In the genomic region with DNA sequence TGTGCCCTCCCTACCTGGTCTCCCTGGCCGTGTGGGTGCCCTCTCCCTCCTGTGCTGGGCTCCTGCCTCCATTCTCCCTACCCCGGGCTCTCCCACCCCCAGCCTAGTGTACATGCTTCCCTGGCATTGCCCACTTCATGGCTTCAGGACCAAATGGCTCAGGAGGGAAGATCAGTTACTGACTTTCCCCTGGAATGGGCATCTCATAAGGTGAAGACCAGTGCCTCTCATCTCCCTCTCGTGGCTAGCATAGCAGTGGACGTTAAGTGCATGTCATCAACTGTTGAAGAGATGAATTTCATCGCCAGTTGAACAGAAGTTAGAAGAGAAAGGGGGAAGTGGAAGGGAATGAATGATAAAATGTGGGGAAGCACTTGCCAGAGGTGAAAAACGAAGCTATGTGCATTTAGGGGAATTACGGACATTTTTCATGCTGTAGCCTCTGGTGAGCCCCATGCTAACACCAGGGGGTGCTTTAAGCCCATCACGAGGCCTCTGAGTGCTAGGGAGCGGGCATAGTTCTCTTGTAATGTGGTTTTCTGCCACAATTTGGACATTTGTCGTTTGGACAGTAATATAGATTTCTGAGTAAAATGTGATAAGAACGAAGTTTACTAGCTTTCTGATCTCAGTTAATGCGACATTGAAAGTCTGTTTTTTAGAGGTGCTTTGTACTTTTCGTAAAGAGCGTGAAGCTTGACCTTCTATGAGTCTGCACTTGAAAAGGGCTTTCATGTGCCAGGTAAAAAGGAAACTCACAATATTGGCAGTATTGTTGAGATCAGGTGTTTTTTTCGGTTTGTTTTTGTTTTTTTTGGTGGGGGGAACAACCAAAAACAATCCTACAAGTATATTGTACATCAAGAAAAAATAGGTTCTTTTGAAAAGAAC, we compare ENCODE assay signal across 1 cellular context.
TF ChIP-seq lines count a peak whose summit lies in the region.

No MANE protein-coding gene starts in this region.

TF ChIP-seq in HepG2, 621 proteins besides CTCF, POLR2A, EP300 and RAD21 (continued from another document and continues in another):
- TF ChIP-seq, protein P1, sequence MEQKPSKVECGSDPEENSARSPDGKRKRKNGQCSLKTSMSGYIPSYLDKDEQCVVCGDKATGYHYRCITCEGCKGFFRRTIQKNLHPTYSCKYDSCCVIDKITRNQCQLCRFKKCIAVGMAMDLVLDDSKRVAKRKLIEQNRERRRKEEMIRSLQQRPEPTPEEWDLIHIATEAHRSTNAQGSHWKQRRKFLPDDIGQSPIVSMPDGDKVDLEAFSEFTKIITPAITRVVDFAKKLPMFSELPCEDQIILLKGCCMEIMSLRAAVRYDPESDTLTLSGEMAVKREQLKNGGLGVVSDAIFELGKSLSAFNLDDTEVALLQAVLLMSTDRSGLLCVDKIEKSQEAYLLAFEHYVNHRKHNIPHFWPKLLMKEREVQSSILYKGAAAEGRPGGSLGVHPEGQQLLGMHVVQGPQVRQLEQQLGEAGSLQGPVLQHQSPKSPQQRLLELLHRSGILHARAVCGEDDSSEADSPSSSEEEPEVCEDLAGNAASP (CRISPR knock-in tag; IDR thresholded peaks at IDR 0.05; ENCODE audit: borderline replicate concordance), result 0 out of 2 replicates have a peak, but pooled peaks have one; percentile 37
- TF ChIP-seq, protein P2, sequence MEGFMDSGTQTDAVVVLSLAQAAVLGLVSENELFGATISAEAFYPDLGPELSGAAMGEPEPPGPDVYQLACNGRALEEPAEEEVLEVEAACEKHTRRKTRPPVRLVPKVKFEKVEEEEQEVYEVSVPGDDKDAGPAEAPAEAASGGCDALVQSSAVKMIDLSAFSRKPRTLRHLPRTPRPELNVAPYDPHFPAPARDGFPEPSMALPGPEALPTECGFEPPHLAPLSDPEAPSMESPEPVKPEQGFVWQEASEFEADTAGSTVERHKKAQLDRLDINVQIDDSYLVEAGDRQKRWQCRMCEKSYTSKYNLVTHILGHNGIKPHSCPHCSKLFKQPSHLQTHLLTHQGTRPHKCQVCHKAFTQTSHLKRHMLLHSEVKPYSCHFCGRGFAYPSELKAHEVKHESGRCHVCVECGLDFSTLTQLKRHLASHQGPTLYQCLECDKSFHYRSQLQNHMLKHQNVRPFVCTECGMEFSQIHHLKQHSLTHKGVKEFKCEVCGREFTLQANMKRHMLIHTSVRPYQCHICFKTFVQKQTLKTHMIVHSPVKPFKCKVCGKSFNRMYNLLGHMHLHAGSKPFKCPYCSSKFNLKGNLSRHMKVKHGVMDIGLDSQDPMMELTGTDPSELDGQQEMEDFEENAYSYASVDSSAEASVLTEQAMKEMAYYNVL (CRISPR knock-in tag; IDR thresholded peaks at IDR 0.05; ENCODE audit: borderline replicate concordance), result no peak; the same call in 1 of the 2 replicates
- no peak for TF ChIP-seq ZNF720 (CRISPR knock-in tag; IDR thresholded peaks at IDR 0.05)
- no peak for TF ChIP-seq SMARCE1 (IDR thresholded peaks at IDR 0.05; ENCODE audit: borderline replicate concordance)
- no peak for TF ChIP-seq MBD4 (IDR thresholded peaks at IDR 0.05; ENCODE audit: borderline replicate concordance, low read length)
- TF ChIP-seq, protein P3, sequence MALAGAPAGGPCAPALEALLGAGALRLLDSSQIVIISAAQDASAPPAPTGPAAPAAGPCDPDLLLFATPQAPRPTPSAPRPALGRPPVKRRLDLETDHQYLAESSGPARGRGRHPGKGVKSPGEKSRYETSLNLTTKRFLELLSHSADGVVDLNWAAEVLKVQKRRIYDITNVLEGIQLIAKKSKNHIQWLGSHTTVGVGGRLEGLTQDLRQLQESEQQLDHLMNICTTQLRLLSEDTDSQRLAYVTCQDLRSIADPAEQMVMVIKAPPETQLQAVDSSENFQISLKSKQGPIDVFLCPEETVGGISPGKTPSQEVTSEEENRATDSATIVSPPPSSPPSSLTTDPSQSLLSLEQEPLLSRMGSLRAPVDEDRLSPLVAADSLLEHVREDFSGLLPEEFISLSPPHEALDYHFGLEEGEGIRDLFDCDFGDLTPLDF (CRISPR knock-in tag; IDR thresholded peaks at IDR 0.05), result no peak
- TF ChIP-seq, protein P4, sequence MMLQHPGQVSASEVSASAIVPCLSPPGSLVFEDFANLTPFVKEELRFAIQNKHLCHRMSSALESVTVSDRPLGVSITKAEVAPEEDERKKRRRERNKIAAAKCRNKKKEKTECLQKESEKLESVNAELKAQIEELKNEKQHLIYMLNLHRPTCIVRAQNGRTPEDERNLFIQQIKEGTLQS (CRISPR knock-in tag; IDR thresholded peaks at IDR 0.05), result no peak
- TF ChIP-seq XRCC5 (optimal IDR thresholded peaks at IDR 0.05; ENCODE audit: low read length), result peak; percentile 69
- TF ChIP-seq ZNF138 (CRISPR knock-in tag; IDR thresholded peaks at IDR 0.05; ENCODE audit: low read depth), result no peak
- TF ChIP-seq PHB2 (IDR thresholded peaks at IDR 0.05; ENCODE audit: partially characterized antibody), result no peak
- TF ChIP-seq ZNF33B (CRISPR knock-in tag; IDR thresholded peaks at IDR 0.05), result no peak
- TF ChIP-seq CEBPB (IDR thresholded peaks at IDR 0.05; ENCODE audit: borderline replicate concordance, low read depth, low read length), result no peak
- TF ChIP-seq, protein P5, sequence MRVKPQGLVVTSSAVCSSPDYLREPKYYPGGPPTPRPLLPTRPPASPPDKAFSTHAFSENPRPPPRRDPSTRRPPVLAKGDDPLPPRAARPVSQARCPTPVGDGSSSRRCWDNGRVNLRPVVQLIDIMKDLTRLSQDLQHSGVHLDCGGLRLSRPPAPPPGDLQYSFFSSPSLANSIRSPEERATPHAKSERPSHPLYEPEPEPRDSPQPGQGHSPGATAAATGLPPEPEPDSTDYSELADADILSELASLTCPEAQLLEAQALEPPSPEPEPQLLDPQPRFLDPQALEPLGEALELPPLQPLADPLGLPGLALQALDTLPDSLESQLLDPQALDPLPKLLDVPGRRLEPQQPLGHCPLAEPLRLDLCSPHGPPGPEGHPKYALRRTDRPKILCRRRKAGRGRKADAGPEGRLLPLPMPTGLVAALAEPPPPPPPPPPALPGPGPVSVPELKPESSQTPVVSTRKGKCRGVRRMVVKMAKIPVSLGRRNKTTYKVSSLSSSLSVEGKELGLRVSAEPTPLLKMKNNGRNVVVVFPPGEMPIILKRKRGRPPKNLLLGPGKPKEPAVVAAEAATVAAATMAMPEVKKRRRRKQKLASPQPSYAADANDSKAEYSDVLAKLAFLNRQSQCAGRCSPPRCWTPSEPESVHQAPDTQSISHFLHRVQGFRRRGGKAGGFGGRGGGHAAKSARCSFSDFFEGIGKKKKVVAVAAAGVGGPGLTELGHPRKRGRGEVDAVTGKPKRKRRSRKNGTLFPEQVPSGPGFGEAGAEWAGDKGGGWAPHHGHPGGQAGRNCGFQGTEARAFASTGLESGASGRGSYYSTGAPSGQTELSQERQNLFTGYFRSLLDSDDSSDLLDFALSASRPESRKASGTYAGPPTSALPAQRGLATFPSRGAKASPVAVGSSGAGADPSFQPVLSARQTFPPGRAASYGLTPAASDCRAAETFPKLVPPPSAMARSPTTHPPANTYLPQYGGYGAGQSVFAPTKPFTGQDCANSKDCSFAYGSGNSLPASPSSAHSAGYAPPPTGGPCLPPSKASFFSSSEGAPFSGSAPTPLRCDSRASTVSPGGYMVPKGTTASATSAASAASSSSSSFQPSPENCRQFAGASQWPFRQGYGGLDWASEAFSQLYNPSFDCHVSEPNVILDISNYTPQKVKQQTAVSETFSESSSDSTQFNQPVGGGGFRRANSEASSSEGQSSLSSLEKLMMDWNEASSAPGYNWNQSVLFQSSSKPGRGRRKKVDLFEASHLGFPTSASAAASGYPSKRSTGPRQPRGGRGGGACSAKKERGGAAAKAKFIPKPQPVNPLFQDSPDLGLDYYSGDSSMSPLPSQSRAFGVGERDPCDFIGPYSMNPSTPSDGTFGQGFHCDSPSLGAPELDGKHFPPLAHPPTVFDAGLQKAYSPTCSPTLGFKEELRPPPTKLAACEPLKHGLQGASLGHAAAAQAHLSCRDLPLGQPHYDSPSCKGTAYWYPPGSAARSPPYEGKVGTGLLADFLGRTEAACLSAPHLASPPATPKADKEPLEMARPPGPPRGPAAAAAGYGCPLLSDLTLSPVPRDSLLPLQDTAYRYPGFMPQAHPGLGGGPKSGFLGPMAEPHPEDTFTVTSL (CRISPR knock-in tag; IDR thresholded peaks at IDR 0.05; ENCODE audit: borderline replicate concordance), result no peak
- TF ChIP-seq RAD51 (IDR thresholded peaks at IDR 0.05; ENCODE audit: borderline replicate concordance), result no peak
- TF ChIP-seq, protein P6, sequence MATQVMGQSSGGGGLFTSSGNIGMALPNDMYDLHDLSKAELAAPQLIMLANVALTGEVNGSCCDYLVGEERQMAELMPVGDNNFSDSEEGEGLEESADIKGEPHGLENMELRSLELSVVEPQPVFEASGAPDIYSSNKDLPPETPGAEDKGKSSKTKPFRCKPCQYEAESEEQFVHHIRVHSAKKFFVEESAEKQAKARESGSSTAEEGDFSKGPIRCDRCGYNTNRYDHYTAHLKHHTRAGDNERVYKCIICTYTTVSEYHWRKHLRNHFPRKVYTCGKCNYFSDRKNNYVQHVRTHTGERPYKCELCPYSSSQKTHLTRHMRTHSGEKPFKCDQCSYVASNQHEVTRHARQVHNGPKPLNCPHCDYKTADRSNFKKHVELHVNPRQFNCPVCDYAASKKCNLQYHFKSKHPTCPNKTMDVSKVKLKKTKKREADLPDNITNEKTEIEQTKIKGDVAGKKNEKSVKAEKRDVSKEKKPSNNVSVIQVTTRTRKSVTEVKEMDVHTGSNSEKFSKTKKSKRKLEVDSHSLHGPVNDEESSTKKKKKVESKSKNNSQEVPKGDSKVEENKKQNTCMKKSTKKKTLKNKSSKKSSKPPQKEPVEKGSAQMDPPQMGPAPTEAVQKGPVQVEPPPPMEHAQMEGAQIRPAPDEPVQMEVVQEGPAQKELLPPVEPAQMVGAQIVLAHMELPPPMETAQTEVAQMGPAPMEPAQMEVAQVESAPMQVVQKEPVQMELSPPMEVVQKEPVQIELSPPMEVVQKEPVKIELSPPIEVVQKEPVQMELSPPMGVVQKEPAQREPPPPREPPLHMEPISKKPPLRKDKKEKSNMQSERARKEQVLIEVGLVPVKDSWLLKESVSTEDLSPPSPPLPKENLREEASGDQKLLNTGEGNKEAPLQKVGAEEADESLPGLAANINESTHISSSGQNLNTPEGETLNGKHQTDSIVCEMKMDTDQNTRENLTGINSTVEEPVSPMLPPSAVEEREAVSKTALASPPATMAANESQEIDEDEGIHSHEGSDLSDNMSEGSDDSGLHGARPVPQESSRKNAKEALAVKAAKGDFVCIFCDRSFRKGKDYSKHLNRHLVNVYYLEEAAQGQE (IDR thresholded peaks at IDR 0.05; ENCODE audit: borderline replicate concordance in 1 of 2, low read depth in 1 of 2, low read length in 2 of 2), result no peak
- TF ChIP-seq CHD4 (IDR thresholded peaks at IDR 0.05; ENCODE audit: borderline replicate concordance, low read length), result no peak
- TF ChIP-seq ETV6 (CRISPR knock-in tag; conservative IDR thresholded peaks at IDR 0.05), result no peak
- TF ChIP-seq, protein P7, sequence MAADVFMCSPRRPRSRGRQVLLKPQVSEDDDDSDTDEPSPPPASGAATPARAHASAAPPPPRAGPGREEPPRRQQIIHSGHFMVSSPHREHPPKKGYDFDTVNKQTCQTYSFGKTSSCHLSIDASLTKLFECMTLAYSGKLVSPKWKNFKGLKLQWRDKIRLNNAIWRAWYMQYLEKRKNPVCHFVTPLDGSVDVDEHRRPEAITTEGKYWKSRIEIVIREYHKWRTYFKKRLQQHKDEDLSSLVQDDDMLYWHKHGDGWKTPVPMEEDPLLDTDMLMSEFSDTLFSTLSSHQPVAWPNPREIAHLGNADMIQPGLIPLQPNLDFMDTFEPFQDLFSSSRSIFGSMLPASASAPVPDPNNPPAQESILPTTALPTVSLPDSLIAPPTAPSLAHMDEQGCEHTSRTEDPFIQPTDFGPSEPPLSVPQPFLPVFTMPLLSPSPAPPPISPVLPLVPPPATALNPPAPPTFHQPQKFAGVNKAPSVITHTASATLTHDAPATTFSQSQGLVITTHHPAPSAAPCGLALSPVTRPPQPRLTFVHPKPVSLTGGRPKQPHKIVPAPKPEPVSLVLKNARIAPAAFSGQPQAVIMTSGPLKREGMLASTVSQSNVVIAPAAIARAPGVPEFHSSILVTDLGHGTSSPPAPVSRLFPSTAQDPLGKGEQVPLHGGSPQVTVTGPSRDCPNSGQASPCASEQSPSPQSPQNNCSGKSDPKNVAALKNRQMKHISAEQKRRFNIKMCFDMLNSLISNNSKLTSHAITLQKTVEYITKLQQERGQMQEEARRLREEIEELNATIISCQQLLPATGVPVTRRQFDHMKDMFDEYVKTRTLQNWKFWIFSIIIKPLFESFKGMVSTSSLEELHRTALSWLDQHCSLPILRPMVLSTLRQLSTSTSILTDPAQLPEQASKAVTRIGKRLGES (CRISPR knock-in tag; IDR thresholded peaks at IDR 0.05; ENCODE audit: borderline replicate concordance), result no peak
- no peak for TF ChIP-seq MATR3 (CRISPR knock-in tag; IDR thresholded peaks at IDR 0.05)
- TF ChIP-seq ZSCAN25 (CRISPR knock-in tag; IDR thresholded peaks at IDR 0.05), result no peak
- TF ChIP-seq, protein P8, sequence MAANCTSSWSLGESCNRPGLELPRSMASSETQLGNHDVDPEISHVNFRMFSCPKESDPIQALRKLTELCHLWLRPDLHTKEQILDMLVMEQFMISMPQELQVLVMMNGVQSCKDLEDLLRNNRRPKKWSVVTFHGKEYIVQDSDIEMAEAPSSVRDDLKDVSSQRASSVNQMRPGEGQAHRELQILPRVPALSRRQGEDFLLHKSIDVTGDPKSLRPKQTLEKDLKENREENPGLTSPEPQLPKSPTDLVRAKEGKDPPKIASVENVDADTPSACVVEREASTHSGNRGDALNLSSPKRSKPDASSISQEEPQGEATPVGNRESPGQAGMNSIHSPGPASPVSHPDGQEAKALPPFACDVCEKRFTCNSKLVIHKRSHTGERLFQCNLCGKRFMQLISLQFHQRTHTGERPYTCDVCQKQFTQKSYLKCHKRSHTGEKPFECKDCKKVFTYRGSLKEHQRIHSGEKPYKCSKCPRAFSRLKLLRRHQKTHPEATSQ (CRISPR knock-in tag; IDR thresholded peaks at IDR 0.05; ENCODE audit: borderline replicate concordance), result no peak
- TF ChIP-seq GATAD2A (CRISPR knock-in tag; IDR thresholded peaks at IDR 0.05), result no peak; the same call in 1 of the 2 replicates
- no peak for TF ChIP-seq ZBTB8A (CRISPR knock-in tag; IDR thresholded peaks at IDR 0.05; ENCODE audit: borderline replicate concordance, low read depth)
- TF ChIP-seq ZNF501 (CRISPR knock-in tag; IDR thresholded peaks at IDR 0.05), result peak; percentile 73
- TF ChIP-seq ZNF841 (CRISPR knock-in tag; IDR thresholded peaks at IDR 0.05; ENCODE audit: borderline replicate concordance), result no peak
- peak; percentile 47; the same call in 1 of the 2 replicates for TF ChIP-seq HDAC2 (CRISPR knock-in tag; IDR thresholded peaks at IDR 0.05)
- TF ChIP-seq, protein P9, sequence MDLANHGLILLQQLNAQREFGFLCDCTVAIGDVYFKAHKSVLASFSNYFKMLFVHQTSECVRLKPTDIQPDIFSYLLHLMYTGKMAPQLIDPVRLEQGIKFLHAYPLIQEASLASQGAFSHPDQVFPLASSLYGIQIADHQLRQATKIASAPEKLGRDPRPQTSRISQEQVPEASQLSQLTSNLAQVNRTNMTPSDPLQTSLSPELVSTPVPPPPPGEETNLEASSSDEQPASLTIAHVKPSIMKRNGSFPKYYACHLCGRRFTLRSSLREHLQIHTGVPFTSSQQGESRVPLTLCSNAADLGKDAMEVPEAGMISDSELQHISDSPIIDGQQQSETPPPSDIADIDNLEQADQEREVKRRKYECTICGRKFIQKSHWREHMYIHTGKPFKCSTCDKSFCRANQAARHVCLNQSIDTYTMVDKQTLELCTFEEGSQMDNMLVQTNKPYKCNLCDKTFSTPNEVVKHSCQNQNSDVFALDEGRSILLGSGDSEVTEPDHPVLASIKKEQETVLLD (CRISPR knock-in tag; IDR thresholded peaks at IDR 0.05; ENCODE audit: low read depth), result no peak
